2 cellular contexts compared by ENCODE assay signal in the genomic region with DNA sequence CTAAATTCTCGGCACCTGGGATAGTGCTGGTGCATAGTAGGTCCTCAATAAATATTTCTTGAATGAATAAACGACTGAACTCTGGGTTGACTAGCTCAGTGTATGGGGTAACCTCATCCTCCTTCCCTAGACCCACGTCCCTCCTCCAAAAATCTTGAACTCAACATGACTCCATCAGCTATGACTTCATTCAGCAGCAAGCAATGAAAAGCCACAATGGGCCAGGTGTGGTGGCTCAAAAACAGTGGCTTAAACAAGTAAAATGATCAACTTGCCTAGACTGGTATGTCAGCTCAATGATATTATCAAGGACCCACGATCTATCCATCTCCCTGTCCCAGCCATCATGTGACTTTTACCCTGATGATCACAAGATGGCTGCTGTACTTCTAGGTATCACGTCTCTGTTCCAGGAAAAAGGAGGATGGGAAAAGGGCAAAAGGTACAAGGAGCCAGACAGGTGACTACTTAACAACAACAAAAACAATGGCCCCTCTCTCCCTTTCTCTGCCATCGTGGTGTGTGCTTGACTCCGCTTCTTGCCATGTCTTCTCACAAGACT.
TF ChIP-seq lines count a peak whose summit lies in the region.

No MANE protein-coding gene starts in this region.

TF ChIP-seq in HCT116, 20 proteins besides CTCF, POLR2A, EP300 and RAD21:
- no peak for TF ChIP-seq SRF (IDR thresholded peaks at IDR 0.05; ENCODE audit: low read depth)
- no peak for TF ChIP-seq JUND (IDR thresholded peaks at IDR 0.05)
- no peak for TF ChIP-seq EZH2 (IDR thresholded peaks at IDR 0.05)
- TF ChIP-seq TCF7L2 (IDR thresholded peaks at IDR 0.05; ENCODE audit: borderline replicate concordance, extremely low read depth, insufficient read depth, insufficient read length): no peak
- TF ChIP-seq SP1 (IDR thresholded peaks at IDR 0.05; ENCODE audit: low read depth): no peak
- no peak for TF ChIP-seq FOSL1 (IDR thresholded peaks at IDR 0.05; ENCODE audit: low read depth)
- TF ChIP-seq EGR1 (IDR thresholded peaks at IDR 0.05; ENCODE audit: low read depth): no peak

TF ChIP-seq in K562, 482 proteins besides CTCF, POLR2A, EP300 and RAD21 (continues in another document):
- TF ChIP-seq E2F3 (CRISPR knock-in tag; IDR thresholded peaks at IDR 0.05) (no peak), KLF1 (tag; IDR thresholded peaks at IDR 0.05) (no peak), ZNF76 (CRISPR knock-in tag; IDR thresholded peaks at IDR 0.05; ENCODE audit: borderline replicate concordance) (no peak), MEF2D (tag; conservative IDR thresholded peaks at IDR 0.05; ENCODE audit: low read depth) (no peak), CUX1 (CRISPR knock-in tag; IDR thresholded peaks at IDR 0.05) (no peak), NEUROD1 (IDR thresholded peaks at IDR 0.05; ENCODE audit: borderline replicate concordance, low read depth, low read length, partially characterized antibody) (no peak), ZNF778 (CRISPR knock-in tag; IDR thresholded peaks at IDR 0.05) (no peak), ZNF449 (CRISPR knock-in tag; IDR thresholded peaks at IDR 0.05) (no peak), OTX1 (CRISPR knock-in tag; IDR thresholded peaks at IDR 0.05) (0 out of 2 replicates have a peak, but pooled peaks have one; percentile 36), CTBP1 (IDR thresholded peaks at IDR 0.05; ENCODE audit: borderline replicate concordance) (peak; percentile 22; the same call in 1 of the 2 replicates), MTA2 (IDR thresholded peaks at IDR 0.05; ENCODE audit: low read depth) (no peak), RAD51 (IDR thresholded peaks at IDR 0.05; ENCODE audit: borderline replicate concordance, low read depth) (peak; percentile 65), TCF7 (IDR thresholded peaks at IDR 0.05; ENCODE audit: borderline replicate concordance) (no peak), TCF3 (CRISPR knock-in tag; IDR thresholded peaks at IDR 0.05) (no peak), ZNF655 (CRISPR knock-in tag; IDR thresholded peaks at IDR 0.05) (no peak), KLF13 (tag; IDR thresholded peaks at IDR 0.05; ENCODE audit: borderline replicate concordance, low read depth) (no peak), ZNF143 (CRISPR knock-in tag; IDR thresholded peaks at IDR 0.05) (0 out of 2 replicates have a peak, but pooled peaks have one; percentile 30), ZNF589 (CRISPR knock-in tag; IDR thresholded peaks at IDR 0.05; ENCODE audit: low read depth) (0 out of 2 replicates have a peak, but pooled peaks have one; percentile 1), DMBX1 (CRISPR knock-in tag; IDR thresholded peaks at IDR 0.05; ENCODE audit: borderline replicate concordance) (no peak), ESRRA (IDR thresholded peaks at IDR 0.05; ENCODE audit: borderline replicate concordance, low read depth) (0 out of 2 replicates have a peak, but pooled peaks have one; percentile 32), NR4A1 (CRISPR knock-in tag; IDR thresholded peaks at IDR 0.05) (no peak), NR4A1 (tag; IDR thresholded peaks at IDR 0.05) (peak; percentile 48; the same call in 1 of the 2 replicates), NCOR1 (IDR thresholded peaks at IDR 0.05) (peak; percentile 21; the same call in 1 of the 2 replicates), YY1 (IDR thresholded peaks at IDR 0.05; ENCODE audit: borderline replicate concordance in 1 of 3, control insufficient read depth in 1 of 3, extremely low read depth in 1 of 3, insufficient read depth in 3 of 3, insufficient read length in 1 of 3, insufficient replicate concordance in 2 of 3, low read depth in 1 of 3, low read length in 2 of 3) (peak in 1 of 3 experiments; percentile 38), ZNF511 (CRISPR knock-in tag; IDR thresholded peaks at IDR 0.05) (no peak), SMAD2 (IDR thresholded peaks at IDR 0.05; ENCODE audit: low read depth, low read length) (no peak), GABPA (tag; conservative IDR thresholded peaks at IDR 0.05; ENCODE audit: low read depth) (no peak), ILF3 (IDR thresholded peaks at IDR 0.05; ENCODE audit: borderline replicate concordance) (no peak), DACH1 (IDR thresholded peaks at IDR 0.05; ENCODE audit: partially characterized antibody) (no peak), CXXC5 (CRISPR knock-in tag; IDR thresholded peaks at IDR 0.05) (0 out of 2 replicates have a peak, but pooled peaks have one; percentile 9), MITF (IDR thresholded peaks at IDR 0.05) (peak; percentile 16; the same call in 1 of the 2 replicates), FOXJ2 (tag; IDR thresholded peaks at IDR 0.05) (0 out of 2 replicates have a peak, but pooled peaks have one; percentile 19), SMAD4 (CRISPR knock-in tag; conservative IDR thresholded peaks at IDR 0.05) (peak; percentile 95), THRB (CRISPR knock-in tag; conservative IDR thresholded peaks at IDR 0.05) (no peak), TAF1 (IDR thresholded peaks at IDR 0.05; ENCODE audit: control insufficient read depth, extremely low read depth, insufficient read depth, low read length, severe bottlenecking) (no peak), FOXM1 (IDR thresholded peaks at IDR 0.05; ENCODE audit: low read depth) (no peak), FOXM1 (CRISPR knock-in tag; IDR thresholded peaks at IDR 0.05; ENCODE audit: low read depth) (no peak), MYBL2 (IDR thresholded peaks at IDR 0.05; ENCODE audit: low read depth) (no peak), MYBL2 (CRISPR knock-in tag; IDR thresholded peaks at IDR 0.05; ENCODE audit: borderline replicate concordance) (no peak)
- TF ChIP-seq, protein P1, sequence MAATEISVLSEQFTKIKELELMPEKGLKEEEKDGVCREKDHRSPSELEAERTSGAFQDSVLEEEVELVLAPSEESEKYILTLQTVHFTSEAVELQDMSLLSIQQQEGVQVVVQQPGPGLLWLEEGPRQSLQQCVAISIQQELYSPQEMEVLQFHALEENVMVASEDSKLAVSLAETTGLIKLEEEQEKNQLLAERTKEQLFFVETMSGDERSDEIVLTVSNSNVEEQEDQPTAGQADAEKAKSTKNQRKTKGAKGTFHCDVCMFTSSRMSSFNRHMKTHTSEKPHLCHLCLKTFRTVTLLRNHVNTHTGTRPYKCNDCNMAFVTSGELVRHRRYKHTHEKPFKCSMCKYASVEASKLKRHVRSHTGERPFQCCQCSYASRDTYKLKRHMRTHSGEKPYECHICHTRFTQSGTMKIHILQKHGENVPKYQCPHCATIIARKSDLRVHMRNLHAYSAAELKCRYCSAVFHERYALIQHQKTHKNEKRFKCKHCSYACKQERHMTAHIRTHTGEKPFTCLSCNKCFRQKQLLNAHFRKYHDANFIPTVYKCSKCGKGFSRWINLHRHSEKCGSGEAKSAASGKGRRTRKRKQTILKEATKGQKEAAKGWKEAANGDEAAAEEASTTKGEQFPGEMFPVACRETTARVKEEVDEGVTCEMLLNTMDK (IDR thresholded peaks at IDR 0.05; ENCODE audit: borderline replicate concordance, insufficient read depth, low read depth, low read length, poor library complexity, severe bottlenecking): no peak
- TF ChIP-seq, protein P2, sequence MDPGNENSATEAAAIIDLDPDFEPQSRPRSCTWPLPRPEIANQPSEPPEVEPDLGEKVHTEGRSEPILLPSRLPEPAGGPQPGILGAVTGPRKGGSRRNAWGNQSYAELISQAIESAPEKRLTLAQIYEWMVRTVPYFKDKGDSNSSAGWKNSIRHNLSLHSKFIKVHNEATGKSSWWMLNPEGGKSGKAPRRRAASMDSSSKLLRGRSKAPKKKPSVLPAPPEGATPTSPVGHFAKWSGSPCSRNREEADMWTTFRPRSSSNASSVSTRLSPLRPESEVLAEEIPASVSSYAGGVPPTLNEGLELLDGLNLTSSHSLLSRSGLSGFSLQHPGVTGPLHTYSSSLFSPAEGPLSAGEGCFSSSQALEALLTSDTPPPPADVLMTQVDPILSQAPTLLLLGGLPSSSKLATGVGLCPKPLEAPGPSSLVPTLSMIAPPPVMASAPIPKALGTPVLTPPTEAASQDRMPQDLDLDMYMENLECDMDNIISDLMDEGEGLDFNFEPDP (CRISPR knock-in tag; IDR thresholded peaks at IDR 0.05): no peak
- TF ChIP-seq, protein P3, sequence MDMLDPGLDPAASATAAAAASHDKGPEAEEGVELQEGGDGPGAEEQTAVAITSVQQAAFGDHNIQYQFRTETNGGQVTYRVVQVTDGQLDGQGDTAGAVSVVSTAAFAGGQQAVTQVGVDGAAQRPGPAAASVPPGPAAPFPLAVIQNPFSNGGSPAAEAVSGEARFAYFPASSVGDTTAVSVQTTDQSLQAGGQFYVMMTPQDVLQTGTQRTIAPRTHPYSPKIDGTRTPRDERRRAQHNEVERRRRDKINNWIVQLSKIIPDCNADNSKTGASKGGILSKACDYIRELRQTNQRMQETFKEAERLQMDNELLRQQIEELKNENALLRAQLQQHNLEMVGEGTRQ (CRISPR knock-in tag; IDR thresholded peaks at IDR 0.05): peak; percentile 82
